10 cellular contexts compared by ENCODE assay signal in genomic region chr13:49560270-49561063, GRCh38. TPM values are rescaled to one million over a fixed set of nuclear protein-coding genes. Genes with fewer than 3 reads are reported as not detected.
DNase-seq lines count a peak whose midpoint lies in the region; ATAC-seq, FAIRE-seq and TF ChIP-seq lines count a peak whose summit lies in the region.
"Had no signal": no experiment of that assay in that cellular context is flagged by ENCODE, and none has a peak within 500 bp of the region (broad histone marks: within the 10 kb centered on the region; RNA-seq: fewer than 3 reads in every experiment).

No MANE protein-coding gene starts in this region.

- POLR2A ChIA-PET in MCF 10A (lab: Yijun Ruan, JAX), result interaction anchor here (0.6 to 0.9 kb wide), 6 partner anchors 10 to 624 kb away, joined by 3 to 6 read pairs (median 4); no protein-coding TSS in a partner anchor

- TF ChIP-seq CTCF in MCF 10A (IDR thresholded peaks at IDR 0.05; ENCODE audit: unreplicated experiment), result no peak
- no peak for TF ChIP-seq CTCF in breast epithelium (IDR thresholded peaks at IDR 0.05)

- H3K27ac ChIP-seq in breast epithelium, result no peak overlapping the region

- H3K9me3 ChIP-seq in breast epithelium (no peaks in the 10 kb centered on the region), adipocyte (ENCODE audit: control insufficient read depth, low read length) (no peaks in the 10 kb centered on the region)

- TF ChIP-seq POLR2A in breast epithelium (IDR thresholded peaks at IDR 0.05), result no peak

- H3K4me1 Mint-ChIP-seq in MCF 10A (ENCODE audit: insufficient read depth, unreplicated experiment), result no peaks in the 10 kb centered on the region

- H3K27ac Mint-ChIP-seq in MCF 10A (ENCODE audit: low read depth, unreplicated experiment), result peak overlapping the region; percentile 40

- H3K36me3 ChIP-seq in breast epithelium (no peaks in the 10 kb centered on the region), adipocyte (ENCODE audit: control insufficient read depth, insufficient read depth, low read length, severe bottlenecking) (peaks cover 13% of the 10 kb centered on the region)

- H3K9me3 Mint-ChIP-seq in MCF 10A (ENCODE audit: unreplicated experiment), result no peaks in the 10 kb centered on the region

- intact Hi-C loops in MCF 10A (cut with micrococcal nuclease) (no loop called here), breast epithelium (cut with DNase I; ENCODE audit: low total_unique reads) (no loop called here)

- no peak overlapping the region for H3K9ac ChIP-seq in adipocyte (ENCODE audit: low read length)

- no peaks in the 10 kb centered on the region for H3K4me1 ChIP-seq in breast epithelium
- H3K4me1 ChIP-seq in adipocyte (ENCODE audit: control insufficient read depth, insufficient read depth, low read length), result peaks cover 4% of the 10 kb centered on the region

- no TSS peak for BruUV-seq in MCF 10A (replicated peaks; lab: Mats Ljungman, UMichigan)

- H3K27me3 ChIP-seq in breast epithelium (no peaks in the 10 kb centered on the region), adipocyte (replicated peaks; ENCODE audit: control insufficient read depth, insufficient read depth, low read length) (no peaks in the 10 kb centered on the region)

- ATAC-seq in HG03095 (IDR thresholded peaks at IDR 0.05; ENCODE audit: unreplicated experiment), result no peak

- CTCF ChIA-PET in MCF 10A (lab: Yijun Ruan, JAX), result interaction anchor here (0.6 to 1.1 kb wide), 4 partner anchors 12 to 184 kb away, joined by 3 to 4 read pairs (median 4); no protein-coding TSS in a partner anchor

- DNase-seq in MCF 10A (ENCODE audit: unreplicated experiment) (peak; percentile 41), breast epithelium (ENCODE audit: low spot score in 2 of 2) (no peak), adipocyte (ENCODE audit: low read depth) (peak; percentile 37), urothelium cell line (ENCODE audit: low spot score) (no peak), NCI-H2171 treated with DMSO at 0.1 percent for 48 hours (lab: John Stamatoyannopoulos, UW) (no peak), D341Med (ENCODE audit: low spot score) (no peak)
- DNase-seq: activated T-cell treated with anti-CD3 and anti-CD28 coated beads for 4 hours, NCI-H526 treated with DMSO at 0.1 percent for 48 hours had no signal

- no peaks in the 10 kb centered on the region for H3K27me3 Mint-ChIP-seq in MCF 10A (ENCODE audit: insufficient read depth, unreplicated experiment)

- no peak overlapping the region for H3K4me3 ChIP-seq in breast epithelium
- H3K4me3 ChIP-seq in adipocyte (ENCODE audit: low read length), result no peak overlapping the region

- peaks cover 58% of the 10 kb centered on the region for H3K36me3 Mint-ChIP-seq in MCF 10A (ENCODE audit: insufficient read depth, unreplicated experiment)

- no peak overlapping the region for H3K4me3 Mint-ChIP-seq in MCF 10A (ENCODE audit: unreplicated experiment)

- FAIRE-seq in islet of Langerhans (lab: Jason Lieb, UNC) (peak; percentile 33), urothelium cell line (lab: Jason Lieb, UNC) (no peak)

RNA-seq across cellular contexts. Expression of gene RCBTB1, which starts 24.9 kb away (rescaled TPM):
- total RNA-seq in MCF 10A (2022), result 16.8 and 17.9 TPM in 2 replicates
- total RNA-seq in breast epithelium, result 10 to 100 TPM; 13.8 to 18.4 (median 17.9) TPM

Comparison
In these comparisons a context has a peak if more than half of its experiments do, and no peak if none do; other contexts are left out.
1. DNase-seq: peak in MCF 10A (single experiment) and adipocyte (single experiment); none in breast epithelium (0 of 2), urothelium cell line (single experiment), NCI-H2171 treated with DMSO at 0.1 percent for 48 hours (single experiment) and D341Med (single experiment).